8 cellular contexts compared by ENCODE assay signal in the genomic region with DNA sequence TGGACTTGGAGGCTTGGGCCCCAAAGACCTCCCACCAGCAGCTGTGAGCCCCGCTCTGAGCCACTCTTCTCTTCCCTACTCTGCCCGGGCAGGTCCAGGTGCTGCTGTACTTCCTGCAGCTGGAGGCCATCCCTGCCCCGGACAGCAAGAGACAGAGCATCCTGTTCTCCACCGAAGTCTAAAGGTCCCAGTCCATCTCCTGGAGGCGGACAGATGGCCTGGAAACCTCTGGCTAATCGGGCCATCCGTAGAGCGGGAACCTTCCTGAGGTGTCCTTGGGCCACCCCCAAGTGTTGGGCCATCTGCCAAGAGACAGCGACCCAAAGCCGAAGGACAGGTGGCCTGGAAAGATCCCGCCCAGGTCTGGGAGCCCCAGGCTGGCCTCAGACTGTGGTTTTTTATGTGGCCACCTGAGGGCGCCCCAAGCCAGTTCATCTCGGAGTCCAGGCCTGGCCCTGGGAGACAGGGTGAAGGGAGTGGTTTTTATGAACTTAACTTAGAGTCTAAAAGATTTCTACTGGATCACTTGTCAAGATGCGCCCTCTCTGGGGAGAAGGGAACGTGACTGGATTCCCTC.
DNase-seq lines count a peak whose midpoint lies in the region; ATAC-seq and TF ChIP-seq lines count a peak whose summit lies in the region.

No MANE protein-coding gene starts in this region.

- no peaks in the 10 kb centered on the region for H3K4me1 ChIP-seq in naive thymus-derived CD4-positive, alpha-beta T cell (ENCODE audit: control insufficient read depth in 2 of 2, insufficient read depth in 2 of 2, low read length in 2 of 2)
- no peaks in the 10 kb centered on the region for H3K4me1 ChIP-seq in suprapubic skin

- 0% methylated on average over 2 of the region's 15 CpGs for WGBS in suprapubic skin

- H3K9me3 ChIP-seq in naive thymus-derived CD4-positive, alpha-beta T cell (ENCODE audit: control insufficient read depth in 2 of 3, low read length in 3 of 3) = no peaks in the 10 kb centered on the region
- no peaks in the 10 kb centered on the region for H3K9me3 ChIP-seq in suprapubic skin

- no peak overlapping the region for H3K27ac ChIP-seq in naive thymus-derived CD4-positive, alpha-beta T cell (ENCODE audit: low read depth, low read length)
- no peak overlapping the region for H3K27ac ChIP-seq in suprapubic skin

- TF ChIP-seq EP300 in suprapubic skin (IDR thresholded peaks at IDR 0.05) = no peak

- H3K4me1 Mint-ChIP-seq in endothelial cell (ENCODE audit: unreplicated experiment) = no peaks in the 10 kb centered on the region
- no peaks in the 10 kb centered on the region for H3K4me1 Mint-ChIP-seq in naive thymus-derived CD4-positive, alpha-beta T cell

- H3K36me3 ChIP-seq in naive thymus-derived CD4-positive, alpha-beta T cell (ENCODE audit: control insufficient read depth in 2 of 3, insufficient read depth in 3 of 3, low read length in 3 of 3) = peaks cover 0 to 31% (median 0%) of the 10 kb centered on the region in 3 experiments
- H3K36me3 ChIP-seq in suprapubic skin = peaks cover 30% of the 10 kb centered on the region

- no peak overlapping the region for H3K4me3 Mint-ChIP-seq in endothelial cell (ENCODE audit: unreplicated experiment)
- H3K4me3 Mint-ChIP-seq in naive thymus-derived CD4-positive, alpha-beta T cell = no peak overlapping the region

- H3K4me3 ChIP-seq in naive thymus-derived CD4-positive, alpha-beta T cell (ENCODE audit: low read length) = no peak overlapping the region
- no peak overlapping the region for H3K4me3 ChIP-seq in suprapubic skin

- H3K27ac Mint-ChIP-seq in endothelial cell (ENCODE audit: unreplicated experiment) = no peak overlapping the region
- no peak overlapping the region for H3K27ac Mint-ChIP-seq in naive thymus-derived CD4-positive, alpha-beta T cell

- POLR2A ChIA-PET in naive thymus-derived CD4-positive, alpha-beta T cell (lab: Charles Lee) = no interaction called here

- CTCF ChIA-PET in naive thymus-derived CD4-positive, alpha-beta T cell (lab: Charles Lee) = no interaction called here

- intact Hi-C loops in naive thymus-derived CD4-positive, alpha-beta T cell (cut with micrococcal nuclease) = loop anchor here (1.0 to 2.0 kb wide), 2 partner anchors 71 to 223 kb away; no protein-coding TSS in a partner anchor

- peaks cover 2% of the 10 kb centered on the region for H3K27me3 Mint-ChIP-seq in endothelial cell (ENCODE audit: unreplicated experiment)
- H3K27me3 Mint-ChIP-seq in naive thymus-derived CD4-positive, alpha-beta T cell = no peaks in the 10 kb centered on the region

- H3K9me3 Mint-ChIP-seq in endothelial cell (ENCODE audit: unreplicated experiment) = no peaks in the 10 kb centered on the region
- H3K9me3 Mint-ChIP-seq in naive thymus-derived CD4-positive, alpha-beta T cell = no peaks in the 10 kb centered on the region

- H3K36me3 Mint-ChIP-seq in endothelial cell (ENCODE audit: low read depth, unreplicated experiment) = peaks cover 10% of the 10 kb centered on the region
- H3K36me3 Mint-ChIP-seq in naive thymus-derived CD4-positive, alpha-beta T cell = peaks cover 0 to 8% (median 0%) of the 10 kb centered on the region in 5 donors

- DNase-seq in activated CD4-positive, CD25-positive, alpha-beta regulatory T cell treated with anti-CD3 and anti-CD28 coated beads, Interleukin-2, amount 50 U/mL, for 72 hours = peak; percentile 40
- DNase-seq in NCI-H524 (lab: John Stamatoyannopoulos, UW) (peak; percentile 71 to 86), endothelial cell (ENCODE audit: low spot score) (peak; percentile 48), suprapubic skin (ENCODE audit: low spot score in 2 of 2) (peak in 1 of 2 donors; percentile 81), GF-D8 (lab: John Stamatoyannopoulos, UW) (no peak)
- DNase-seq in activated CD8-positive, alpha-beta memory T cell treated with anti-CD3 and anti-CD28 coated beads for 24 hours = peak; percentile 86
- DNase-seq in naive thymus-derived CD4-positive, alpha-beta T cell = peak in 8 of 9 donors; percentile 24 to 56 (median 39)

- ATAC-seq in activated CD4-positive, CD25-positive, alpha-beta regulatory T cell treated with anti-CD3 and anti-CD28 coated beads, Interleukin-2, amount 50 U/mL, for 24 hours = no peak
- no peak for ATAC-seq in naive thymus-derived CD4-positive, alpha-beta T cell

- H3K27me3 ChIP-seq in naive thymus-derived CD4-positive, alpha-beta T cell (ENCODE audit: control insufficient read depth in 2 of 2, insufficient read depth in 2 of 2, low read length in 2 of 2) = no peaks in the 10 kb centered on the region
- no peaks in the 10 kb centered on the region for H3K27me3 ChIP-seq in suprapubic skin

- TF ChIP-seq POLR2A in suprapubic skin (IDR thresholded peaks at IDR 0.05) = no peak

- no peak for TF ChIP-seq CTCF in endothelial cell (IDR thresholded peaks at IDR 0.05; ENCODE audit: unreplicated experiment)
- peak; percentile 22 to 61 for TF ChIP-seq CTCF in suprapubic skin (IDR thresholded peaks at IDR 0.05)
